ENCODE assay signal across 17 cellular contexts in the genomic region with DNA sequence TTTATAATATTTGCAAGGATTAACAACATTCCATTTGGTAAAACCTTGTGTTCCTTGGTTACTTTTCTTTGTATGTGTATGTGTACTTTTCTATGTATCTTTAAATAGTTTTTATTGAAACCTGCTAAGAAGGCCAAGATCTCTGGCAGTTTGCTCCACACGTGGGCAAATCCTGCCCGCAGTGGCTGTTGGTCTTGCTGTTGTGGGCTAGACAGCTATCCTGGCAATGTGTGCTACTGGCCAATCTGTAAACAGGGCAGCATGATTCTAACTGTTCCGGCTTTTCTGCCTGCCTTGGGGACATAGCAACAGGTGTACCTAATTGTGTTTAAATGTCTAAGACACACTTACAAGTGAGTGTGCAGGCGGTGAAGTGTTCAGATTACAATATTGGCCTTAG.
DNase-seq lines count a peak whose midpoint lies in the region; ATAC-seq and TF ChIP-seq lines count a peak whose summit lies in the region.
"Had no signal": no experiment of that assay in that cellular context is flagged by ENCODE, and none has a peak within 500 bp of the region (broad histone marks: within the 10 kb centered on the region; RNA-seq: fewer than 3 reads in every experiment).

No MANE protein-coding gene starts in this region.

- no peaks in the 10 kb centered on the region for H3K9me3 Mint-ChIP-seq in H9
- H3K9me3 Mint-ChIP-seq in activated CD8-positive, alpha-beta memory T cell treated with anti-CD3 and anti-CD28 coated beads, Interleukin-2, amount 10 ng/mL, durations not matched to agents 7 days and 5 days (ENCODE audit: low read depth) = no peaks in the 10 kb centered on the region
- H3K9me3 Mint-ChIP-seq: CD4-positive, CD25-positive, alpha-beta regulatory T cell; CD8-positive, alpha-beta T cell; GM23338 had no signal

- H3K4me2 ChIP-seq in H9 (ENCODE audit: insufficient read depth, insufficient read length, low read length) = no peak overlapping the region
- H3K4me2 ChIP-seq: GM23338 had no signal

- no peak for ATAC-seq in activated CD8-positive, alpha-beta memory T cell treated with anti-CD3 and anti-CD28 coated beads, Interleukin-2, amount 10 ng/mL, durations not matched to agents 7 days and 5 days
- ATAC-seq: CD8-positive, alpha-beta T cell; GM12878; GM23338 had no signal

- H3K36me3 Mint-ChIP-seq in H9 (ENCODE audit: insufficient read depth in 1 of 3, low read depth in 3 of 3) = no peaks in the 10 kb centered on the region; a peak in 1 of 7 replicates
- H3K36me3 Mint-ChIP-seq in activated CD8-positive, alpha-beta memory T cell treated with anti-CD3 and anti-CD28 coated beads, Interleukin-2, amount 10 ng/mL, durations not matched to agents 7 days and 5 days = peaks cover 2% of the 10 kb centered on the region

- H3T11ph ChIP-seq in H9 (ENCODE audit: low read length) = no peak overlapping the region

- H3K79me2 ChIP-seq in H9 (ENCODE audit: insufficient read depth, low read length) = no peaks in the 10 kb centered on the region

- H4K8ac ChIP-seq in H9 (replicated peaks; ENCODE audit: insufficient read length, low read depth, low read length) = peak overlapping the region; percentile 43

- no peak overlapping the region for H3K4me3 ChIP-seq in LNCaP clone FGC (ENCODE audit: low read depth, low read length)
- H3K4me3 ChIP-seq: GM12878, GM23338, HAP-1 had no signal

- no peak overlapping the region for H2BK20ac ChIP-seq in H9 (ENCODE audit: low read depth, low read length, poor library complexity, severe bottlenecking)

- no peak overlapping the region for H2BK15ac ChIP-seq in H9 (ENCODE audit: low read depth, low read length)

- H3K27ac Mint-ChIP-seq in H9 = no peak overlapping the region
- H3K27ac Mint-ChIP-seq in activated CD8-positive, alpha-beta memory T cell treated with anti-CD3 and anti-CD28 coated beads, Interleukin-2, amount 10 ng/mL, durations not matched to agents 7 days and 5 days = no peak overlapping the region
- H3K27ac Mint-ChIP-seq: CD4-positive, CD25-positive, alpha-beta regulatory T cell; CD8-positive, alpha-beta T cell; GM23338 had no signal

- H3K4me1 ChIP-seq in H9 (ENCODE audit: insufficient read depth, low read length) = no peaks in the 10 kb centered on the region
- H3K4me1 ChIP-seq: Caco-2, HAP-1 had no signal

- no peak overlapping the region for H2BK12ac ChIP-seq in H9 (ENCODE audit: insufficient read length, low read depth, low read length)

- peaks cover 11 to 12% of the 10 kb centered on the region in 2 experiments for H3K4me1 Mint-ChIP-seq in H9
- H3K4me1 Mint-ChIP-seq in activated CD8-positive, alpha-beta memory T cell treated with anti-CD3 and anti-CD28 coated beads, Interleukin-2, amount 10 ng/mL, durations not matched to agents 7 days and 5 days = peaks cover 7% of the 10 kb centered on the region

- H3K27me3 Mint-ChIP-seq in H9 (ENCODE audit: low read depth) = no peaks in the 10 kb centered on the region
- H3K27me3 Mint-ChIP-seq in activated CD8-positive, alpha-beta memory T cell treated with anti-CD3 and anti-CD28 coated beads, Interleukin-2, amount 10 ng/mL, durations not matched to agents 7 days and 5 days = no peaks in the 10 kb centered on the region
- H3K27me3 Mint-ChIP-seq: CD4-positive, CD25-positive, alpha-beta regulatory T cell had no signal

- no peaks in the 10 kb centered on the region for H3K79me1 ChIP-seq in H9 (ENCODE audit: insufficient read depth, low read depth, low read length, poor library complexity, severe bottlenecking)

- WGBS in H9 (ENCODE audit: extremely low coverage, insufficient read length, low lambda C conversion rate) = no CpG with 5 or more reads among the region's 4 CpGs

- H2BK5ac ChIP-seq in H9 (ENCODE audit: insufficient read length, low read length) = no peak overlapping the region

- no peaks in the 10 kb centered on the region for H3K27me3 ChIP-seq in H9 (ENCODE audit: insufficient read depth, low read length)

- H3K56ac ChIP-seq in H9 (ENCODE audit: insufficient read length, low read depth, low read length) = no peak overlapping the region

- no peaks in the 10 kb centered on the region for H4K20me1 ChIP-seq in H9 (ENCODE audit: control insufficient read depth, insufficient read depth, insufficient read length)

- CTCF ChIA-PET in activated CD8-positive, alpha-beta memory T cell treated with anti-CD3 and anti-CD28 coated beads, Interleukin-2, amount 10 ng/mL, durations not matched to agents 7 days and 5 days (lab: Charles Lee) = no interaction called here

- H3K23me2 ChIP-seq in H9 (ENCODE audit: insufficient read length, low read depth, low read length, poor library complexity, severe bottlenecking) = no peaks in the 10 kb centered on the region

- DNase-seq in H9 (no peak), LNCaP clone FGC (ENCODE audit: low read depth) (peak; percentile 90), myocyte (ENCODE audit: low read depth) (peak; percentile 16), NCI-H2171 (lab: John Stamatoyannopoulos, UW) (no peak), NCI-H1417 (lab: John Stamatoyannopoulos, UW) (no peak)
- DNase-seq in activated CD8-positive, alpha-beta memory T cell treated with anti-CD3 and anti-CD28 coated beads, Interleukin-2, amount 10 ng/mL, durations not matched to agents 7 days and 5 days = no peak
- DNase-seq: C1 segment of cervical spinal cord; Caco-2; CD4-positive, CD25-positive, alpha-beta regulatory T cell; CD8-positive, alpha-beta T cell; DMS153; DMS79; EL; GDM1 had no signal

- no peak overlapping the region for H4K5ac ChIP-seq in H9 (ENCODE audit: insufficient read length, low read depth, low read length)

- no peak overlapping the region for H2AK5ac ChIP-seq in H9 (ENCODE audit: insufficient read length, low read length)

- no peak overlapping the region for H3K4ac ChIP-seq in H9 (ENCODE audit: low read depth, low read length)

- H3K9me3 ChIP-seq in H9 (ENCODE audit: control insufficient read depth, low read depth, low read length) = no peaks in the 10 kb centered on the region
- H3K9me3 ChIP-seq: Caco-2, HAP-1 had no signal

- no peak overlapping the region for H4K91ac ChIP-seq in H9 (ENCODE audit: insufficient read length, low read depth, low read length)

- H3K27ac ChIP-seq in H9 (ENCODE audit: insufficient read length, low read depth, low read length) = no peak overlapping the region

- H3K14ac ChIP-seq in H9 (ENCODE audit: insufficient read depth, low read length) = no peak overlapping the region

- TF ChIP-seq CTCF in H9 (conservative IDR thresholded peaks at IDR 0.05) = no peak
- TF ChIP-seq CTCF in LNCaP clone FGC (IDR thresholded peaks at IDR 0.05; ENCODE audit: control insufficient read depth, extremely low read depth, insufficient read depth) = no peak

- H3K4me3 Mint-ChIP-seq in H9 = no peak overlapping the region
- no peak overlapping the region for H3K4me3 Mint-ChIP-seq in activated CD8-positive, alpha-beta memory T cell treated with anti-CD3 and anti-CD28 coated beads, Interleukin-2, amount 10 ng/mL, durations not matched to agents 7 days and 5 days
- H3K4me3 Mint-ChIP-seq: CD8-positive, alpha-beta T cell; GM23338 had no signal

- H3K18ac ChIP-seq in H9 (ENCODE audit: insufficient read length, low read depth, low read length) = no peak overlapping the region

- no peak overlapping the region for H3K9ac ChIP-seq in H9 (ENCODE audit: extremely low read depth, insufficient read length, low read length)

- no peak overlapping the region for H3K23ac ChIP-seq in H9 (ENCODE audit: insufficient read length, low read depth, low read length)

- no peak overlapping the region for H2BK120ac ChIP-seq in H9 (ENCODE audit: low read depth, low read length, poor library complexity, severe bottlenecking)

- H2AFZ ChIP-seq in H9 (ENCODE audit: low read length) = no peak overlapping the region
- H2AFZ ChIP-seq: GM23338 had no signal

Comparison
In these comparisons a context has a peak if more than half of its experiments do, and no peak if none do; other contexts are left out.
1. DNase-seq: peak in LNCaP clone FGC (single experiment) and myocyte (single experiment); none in H9 (single experiment), activated CD8-positive, alpha-beta memory T cell treated with anti-CD3 and anti-CD28 coated beads, Interleukin-2, amount 10 ng/mL, durations not matched to agents 7 days and 5 days (single experiment), NCI-H2171 (single experiment) and NCI-H1417 (0 of 3).